Comparison of ENCODE assay signal across 1 cellular context in genomic region chr9:136589766-136590740, GRCh38.
TF ChIP-seq lines count a peak whose summit lies in the region.

No MANE protein-coding gene starts in this region.

TF ChIP-seq in IMR-90, 13 proteins besides CTCF, POLR2A, EP300 and RAD21 (continued from another document):
- TF ChIP-seq RCOR1 (IDR thresholded peaks at IDR 0.05; ENCODE audit: insufficient replicate concordance, low read length) (no peak), ELK1 (IDR thresholded peaks at IDR 0.05; ENCODE audit: borderline replicate concordance, low read depth, low read length) (no peak), USF2 (IDR thresholded peaks at IDR 0.05; ENCODE audit: low read depth, low read length) (no peak), SMC3 (IDR thresholded peaks at IDR 0.05; ENCODE audit: low read depth, low read length) (no peak)
